In the genomic region with DNA sequence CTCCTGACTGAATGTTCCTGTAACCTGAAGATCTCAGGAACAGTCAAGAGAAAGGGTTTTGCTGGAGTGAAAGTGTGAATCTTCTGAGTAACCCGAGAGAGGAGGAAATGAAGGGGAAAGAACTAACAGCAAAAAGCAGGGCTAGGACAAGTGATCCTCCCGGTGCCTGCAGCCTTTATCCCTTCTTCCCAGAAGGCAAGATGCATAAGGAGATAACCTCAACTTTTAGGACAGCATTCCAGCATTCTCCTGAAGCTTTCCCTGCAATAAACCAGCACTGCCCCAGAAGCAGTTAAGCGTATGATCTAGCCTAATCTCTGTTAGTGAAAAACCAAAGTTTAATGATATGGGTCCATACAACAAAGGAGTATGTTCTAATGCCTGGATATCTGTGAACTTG, we compare ENCODE assay signal across 29 cellular contexts.
"Had no signal": no experiment of that assay in that cellular context is flagged by ENCODE, and none has a peak within 500 bp of the region (broad histone marks: within the 10 kb centered on the region; RNA-seq: fewer than 3 reads in every experiment).

No MANE protein-coding gene starts in this region.

- H3K4me3 Mint-ChIP-seq: mesothelial cell of epicardium; naive B cell; natural killer cell; neural crest cell; stimulated activated naive B cell treated with anti-CD40 and anti-IgM and Interleukin-4, amounts not matched to agents 10 μg/mL and 1 μg/mL and 100 μg/mL, for 72 hours had no signal

- H3K4me1 Mint-ChIP-seq: naive B cell; natural killer cell; stimulated activated naive B cell treated with anti-CD40 and anti-IgM and Interleukin-4, amounts not matched to agents 10 μg/mL and 1 μg/mL and 100 μg/mL, for 72 hours had no signal

- H3K9me3 Mint-ChIP-seq: mesothelial cell of epicardium; naive B cell; natural killer cell; stimulated activated naive B cell treated with anti-CD40 and anti-IgM and Interleukin-4, amounts not matched to agents 10 μg/mL and 1 μg/mL and 100 μg/mL, for 72 hours had no signal

- H3K4me3 ChIP-seq: left lung, lower lobe of right lung, pancreas, prostate gland, skin epidermis, stomach, testis, thyroid gland, transverse colon, upper lobe of right lung had no signal

- H3K27me3 ChIP-seq: testis, thyroid gland, transverse colon had no signal

- H3K27ac ChIP-seq: left lung, lower lobe of right lung, pancreas, prostate gland, skin epidermis, stomach, testis, thyroid gland, transverse colon, upper lobe of right lung had no signal

- H3K27ac Mint-ChIP-seq: mesothelial cell of epicardium; naive B cell; natural killer cell; stimulated activated naive B cell treated with anti-CD40 and anti-IgM and Interleukin-4, amounts not matched to agents 10 μg/mL and 1 μg/mL and 100 μg/mL, for 72 hours had no signal

- DNase-seq: hippocampal formation; kidney; left colon; left lung; lower lobe of right lung; mammary epithelial cell; mesenchymal stem cell; naive B cell; natural killer cell; nucleus accumbens; pancreas; posterior cingulate gyrus; retina; right cardiac atrium; stimulated activated CD4-positive, alpha-beta T cell treated with anti-CD3 and anti-CD28 coated beads, Interleukin-12 subunit alpha, Interleukin-12 subunit beta, amount 100 ng/mL, for 4 hours; stimulated activated CD4-positive, alpha-beta T cell treated with anti-CD3 and anti-CD28 coated beads, Interleukin-15, amount 100 ng/mL, for 24 hours; stimulated activated CD4-positive, alpha-beta T cell treated with anti-CD3 and anti-CD28 coated beads, Interleukin-2, amount 100 ng/mL, for 24 hours; stimulated activated CD4-positive, alpha-beta T cell treated with anti-CD3 and anti-CD28 coated beads, Interleukin-4, amount 100 ng/mL, for 1 hour; stimulated activated naive B cell treated with anti-CD40 and anti-IgM and Interleukin-4, amounts not matched to agents 10 μg/mL and 1 μg/mL and 100 μg/mL, for 72 hours; stimulated activated naive CD8-positive, alpha-beta T cell treated with anti-CD3 and anti-CD28 coated beads, Interleukin-15, Interleukin-2, amounts not matched to agents 100 U/mL and 50 U/mL, for 24 hours; stomach; testis; thyroid gland; transverse colon; upper lobe of right lung had no signal

- H3K36me3 Mint-ChIP-seq: mesothelial cell of epicardium; naive B cell; natural killer cell; stimulated activated naive B cell treated with anti-CD40 and anti-IgM and Interleukin-4, amounts not matched to agents 10 μg/mL and 1 μg/mL and 100 μg/mL, for 72 hours had no signal
